2 cellular contexts compared by ENCODE assay signal in genomic region chr1:245807954-245808719, GRCh38.
A peak's percentile ranks its signal among the peaks of the same experiment; 100 is the strongest.
TF ChIP-seq lines count a peak whose summit lies in the region.

No MANE protein-coding gene starts in this region.

TF ChIP-seq in GM12878, 131 proteins besides CTCF, POLR2A, EP300 and RAD21:
- TF ChIP-seq ZNF687 (IDR thresholded peaks at IDR 0.05) (0 out of 2 replicates have a peak, but pooled peaks have one; percentile 19), SREBF1 (IDR thresholded peaks at IDR 0.05; ENCODE audit: low read length) (no peak), NR2C2 (IDR thresholded peaks at IDR 0.05; ENCODE audit: borderline replicate concordance, control insufficient read depth, insufficient read length, low read depth) (no peak), IKZF2 (IDR thresholded peaks at IDR 0.05) (no peak)

TF ChIP-seq in HepG2, 621 proteins besides CTCF, POLR2A, EP300 and RAD21:
- TF ChIP-seq ZNF605 (CRISPR knock-in tag; IDR thresholded peaks at IDR 0.05) (no peak), SSRP1 (CRISPR knock-in tag; IDR thresholded peaks at IDR 0.05) (no peak), ZMYM3 (CRISPR knock-in tag; IDR thresholded peaks at IDR 0.05) (no peak), ZNF451 (CRISPR knock-in tag; IDR thresholded peaks at IDR 0.05) (no peak), MYNN (CRISPR knock-in tag; IDR thresholded peaks at IDR 0.05; ENCODE audit: low read depth) (no peak), IKZF4 (CRISPR knock-in tag; IDR thresholded peaks at IDR 0.05; ENCODE audit: borderline replicate concordance, low read depth, not compliant biosample characterization) (no peak), ZNF615 (CRISPR knock-in tag; IDR thresholded peaks at IDR 0.05; ENCODE audit: borderline replicate concordance) (no peak), ZFYVE20 (CRISPR knock-in tag; IDR thresholded peaks at IDR 0.05; ENCODE audit: borderline replicate concordance, low read depth) (no peak), FOXJ3 (CRISPR knock-in tag; IDR thresholded peaks at IDR 0.05; ENCODE audit: borderline replicate concordance) (no peak), NFYC (CRISPR knock-in tag; IDR thresholded peaks at IDR 0.05) (no peak), SATB2 (CRISPR knock-in tag; IDR thresholded peaks at IDR 0.05) (no peak), KDM4B (CRISPR knock-in tag; IDR thresholded peaks at IDR 0.05) (no peak), ZFP90 (CRISPR knock-in tag; IDR thresholded peaks at IDR 0.05; ENCODE audit: borderline replicate concordance) (no peak), ZNF83 (CRISPR knock-in tag; IDR thresholded peaks at IDR 0.05; ENCODE audit: borderline replicate concordance) (no peak), NFKB2 (CRISPR knock-in tag; IDR thresholded peaks at IDR 0.05; ENCODE audit: borderline replicate concordance) (no peak), ZNF383 (CRISPR knock-in tag; IDR thresholded peaks at IDR 0.05; ENCODE audit: borderline replicate concordance) (no peak)
TF ChIP-seq in HepG2: peak in this region for 0.
